8 cellular contexts compared by ENCODE assay signal in genomic region chr7:27155816-27156507, GRCh38. TPM values are rescaled to one million over a fixed set of nuclear protein-coding genes. Genes with fewer than 3 reads are reported as not detected.
DNase-seq lines count a peak whose midpoint lies in the region; ATAC-seq and TF ChIP-seq lines count a peak whose summit lies in the region.

No MANE protein-coding gene starts in this region.

- H3K4me2 ChIP-seq in DND-41 (ENCODE audit: insufficient read depth, low read length) = peak overlapping the region; percentile 74

- peak overlapping the region; percentile 92 for H2AFZ ChIP-seq in DND-41 (ENCODE audit: low read depth, low read length)

- peak; percentile 55 for ATAC-seq in DND-41 (ENCODE audit: insufficient read depth, low read depth)
- ATAC-seq in omental fat pad (ENCODE audit: low FRiP score) = peak; percentile 4
- no peak for ATAC-seq in HG03095 (IDR thresholded peaks at IDR 0.05; ENCODE audit: unreplicated experiment)
- ATAC-seq in GM21825 (IDR thresholded peaks at IDR 0.05; ENCODE audit: unreplicated experiment) = no peak

- peak overlapping the region; percentile 86 for H3K9ac ChIP-seq in DND-41 (ENCODE audit: low read depth, low read length)

- H3K79me2 ChIP-seq in DND-41 (ENCODE audit: insufficient read depth, low read length) = peaks cover 9% of the 10 kb centered on the region

- H3K27me3 ChIP-seq in DND-41 (ENCODE audit: insufficient read depth, low read length, poor library complexity) = no peaks in the 10 kb centered on the region

- peaks cover 37% of the 10 kb centered on the region for H3K4me1 ChIP-seq in DND-41 (ENCODE audit: insufficient read depth, low read length)

- TF ChIP-seq CTCF in DND-41 (IDR thresholded peaks at IDR 0.05; ENCODE audit: borderline replicate concordance, extremely low read depth, low read length, poor library complexity, severe bottlenecking) (no peak), omental fat pad (IDR thresholded peaks at IDR 0.05) (no peak)

- no peaks in the 10 kb centered on the region for H3K36me3 ChIP-seq in DND-41 (ENCODE audit: insufficient read depth, low read length)

- no peaks in the 10 kb centered on the region for H4K20me1 ChIP-seq in DND-41 (ENCODE audit: insufficient read depth, low read length)

- DNase-seq in DND-41 (peak; percentile 40), M059J (ENCODE audit: low read depth) (peak; percentile 55), ecto neural progenitor cell (ENCODE audit: low spot score) (peak; percentile 54), omental fat pad (ENCODE audit: low spot score) (peak; percentile 21), GOT3 (lab: John Stamatoyannopoulos, UW) (no peak)
- no peak for DNase-seq in activated CD4-positive, CD25-positive, alpha-beta regulatory T cell (lab: John Stamatoyannopoulos, UW)

- peak overlapping the region; percentile 91 for H3K27ac ChIP-seq in DND-41 (ENCODE audit: low read length)

- peak overlapping the region; percentile 46 to 70 for H3K4me3 ChIP-seq in DND-41 (ENCODE audit: low read depth in 1 of 2, low read length in 2 of 2)

- no peaks in the 10 kb centered on the region for H3K9me3 ChIP-seq in DND-41 (ENCODE audit: insufficient read depth, low read length, severe bottlenecking)

RNA-seq across cellular contexts. Expression of gene HOXA7, which starts 0.5 kb away (rescaled TPM):
- 3.7 and 4.6 TPM in 2 replicates for total RNA-seq in M059J (2014; rRNA removed; shearing (Covaris generic))
- 1 to 10 TPM; 4.6 to 6.1 (median 5.3) TPM for total RNA-seq in omental fat pad

RNA-seq across cellular contexts. Expression of gene HOXA3, which starts 3.6 kb away (rescaled TPM):
- 0.86 and 8.6 TPM in 2 replicates for total RNA-seq in M059J (2014; rRNA removed; shearing (Covaris generic))
- 10 to 100 TPM in 1 of 4 donors, 1 to 10 TPM in 3; 1.8 to 11.0 (median 4.3) TPM for total RNA-seq in omental fat pad

RNA-seq across cellular contexts. Expression of gene HOXA6, which starts 8.4 kb away (rescaled TPM):
- 3.7 TPM in 1 of 2 replicates, not detected in the other for total RNA-seq in M059J (2014; rRNA removed; shearing (Covaris generic))
- total RNA-seq in omental fat pad = 10 to 100 TPM in 1 of 4 donors, 1 to 10 TPM in 3; 1.1 to 13.1 (median 6.4) TPM

RNA-seq across cellular contexts. Expression of gene HOXA9, which starts 9.4 kb away (rescaled TPM):
- 66.1 and 66.8 TPM in 2 replicates for total RNA-seq in M059J (2014; rRNA removed; shearing (Covaris generic))
- 1 to 10 TPM in 2 of 4 donors, under 1 TPM in 1, not detected in 1; 0.19 to 2.4 (median 1.0) TPM for total RNA-seq in omental fat pad

RNA-seq across cellular contexts. Expression of gene HOXA5, which starts 12.5 kb away (rescaled TPM):
- total RNA-seq in M059J (2014; rRNA removed; shearing (Covaris generic)) = 0.69 and 3.0 TPM in 2 replicates
- 10 to 100 TPM; 10.4 to 39.4 (median 26.5) TPM for total RNA-seq in omental fat pad

Comparison
In these comparisons a context has a peak if more than half of its experiments do, and no peak if none do; other contexts are left out.
1. ATAC-seq: peak in DND-41 (single experiment) and omental fat pad (single experiment); none in HG03095 (single experiment) and GM21825 (single experiment).
2. DNase-seq: peak in DND-41 (single experiment), M059J (single experiment), ecto neural progenitor cell (single experiment) and omental fat pad (single experiment); none in GOT3 (single experiment) and activated CD4-positive, CD25-positive, alpha-beta regulatory T cell (0 of 4).